ENCODE assay signal across 1 cellular context in the genomic region with DNA sequence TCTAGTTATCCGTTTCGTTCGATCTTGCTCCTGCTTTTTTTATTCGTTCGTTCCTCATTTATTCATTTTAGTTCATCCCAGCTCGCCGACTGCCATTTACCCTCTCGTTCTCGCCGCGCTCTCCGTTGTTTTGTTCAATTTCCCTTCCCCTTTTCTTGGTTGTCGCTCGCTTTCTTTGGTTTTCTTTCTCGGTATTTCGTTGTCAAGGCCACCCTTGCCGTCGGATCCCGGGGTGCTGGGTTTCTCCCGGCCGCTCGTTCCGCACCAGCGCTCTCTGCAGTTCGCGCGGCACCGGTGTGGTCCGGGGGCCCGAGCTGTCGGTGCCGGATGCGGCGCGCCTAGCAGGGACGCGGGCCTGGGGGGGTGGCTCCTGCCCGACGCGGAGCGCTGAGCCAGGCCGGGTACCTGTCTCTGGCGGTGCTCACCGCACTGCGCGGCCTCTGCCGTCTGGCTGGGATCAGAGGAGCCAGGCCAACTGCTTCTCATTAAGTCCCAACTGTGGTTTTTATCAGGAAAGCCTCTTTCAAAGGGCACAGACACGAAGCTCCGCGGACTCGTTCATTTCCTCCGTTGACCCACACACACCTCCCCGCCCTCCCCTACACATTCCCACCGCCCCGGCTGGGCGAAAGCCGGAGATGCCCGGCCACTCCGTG.
TF ChIP-seq lines count a peak whose summit lies in the region.

No MANE protein-coding gene starts in this region.

TF ChIP-seq in endothelial cell of umbilical vein, 7 proteins besides CTCF, POLR2A, EP300 and RAD21:
- TF ChIP-seq GATA2 (IDR thresholded peaks at IDR 0.05; ENCODE audit: insufficient read depth, insufficient read length, low read depth, low read length) = no peak
- TF ChIP-seq JUN (IDR thresholded peaks at IDR 0.05; ENCODE audit: borderline replicate concordance, insufficient read depth, insufficient read length, low read depth) = no peak
- no peak for TF ChIP-seq MAX (IDR thresholded peaks at IDR 0.05; ENCODE audit: insufficient read depth, insufficient read length)
- no peak for TF ChIP-seq MYC (IDR thresholded peaks at IDR 0.05; ENCODE audit: low read depth, low read length)
- TF ChIP-seq EZH2 (IDR thresholded peaks at IDR 0.05; ENCODE audit: borderline replicate concordance, low read depth, low read length, severe bottlenecking) = peak; percentile 25
- no peak for TF ChIP-seq POLR2AphosphoS5 (IDR thresholded peaks at IDR 0.05; ENCODE audit: insufficient read depth, low read depth, low read length)
- TF ChIP-seq FOS (IDR thresholded peaks at IDR 0.05; ENCODE audit: borderline replicate concordance, insufficient read depth, low read length) = no peak
TF ChIP-seq in endothelial cell of umbilical vein: peak in this region for 1.
